8 cellular contexts compared by ENCODE assay signal in the genomic region with DNA sequence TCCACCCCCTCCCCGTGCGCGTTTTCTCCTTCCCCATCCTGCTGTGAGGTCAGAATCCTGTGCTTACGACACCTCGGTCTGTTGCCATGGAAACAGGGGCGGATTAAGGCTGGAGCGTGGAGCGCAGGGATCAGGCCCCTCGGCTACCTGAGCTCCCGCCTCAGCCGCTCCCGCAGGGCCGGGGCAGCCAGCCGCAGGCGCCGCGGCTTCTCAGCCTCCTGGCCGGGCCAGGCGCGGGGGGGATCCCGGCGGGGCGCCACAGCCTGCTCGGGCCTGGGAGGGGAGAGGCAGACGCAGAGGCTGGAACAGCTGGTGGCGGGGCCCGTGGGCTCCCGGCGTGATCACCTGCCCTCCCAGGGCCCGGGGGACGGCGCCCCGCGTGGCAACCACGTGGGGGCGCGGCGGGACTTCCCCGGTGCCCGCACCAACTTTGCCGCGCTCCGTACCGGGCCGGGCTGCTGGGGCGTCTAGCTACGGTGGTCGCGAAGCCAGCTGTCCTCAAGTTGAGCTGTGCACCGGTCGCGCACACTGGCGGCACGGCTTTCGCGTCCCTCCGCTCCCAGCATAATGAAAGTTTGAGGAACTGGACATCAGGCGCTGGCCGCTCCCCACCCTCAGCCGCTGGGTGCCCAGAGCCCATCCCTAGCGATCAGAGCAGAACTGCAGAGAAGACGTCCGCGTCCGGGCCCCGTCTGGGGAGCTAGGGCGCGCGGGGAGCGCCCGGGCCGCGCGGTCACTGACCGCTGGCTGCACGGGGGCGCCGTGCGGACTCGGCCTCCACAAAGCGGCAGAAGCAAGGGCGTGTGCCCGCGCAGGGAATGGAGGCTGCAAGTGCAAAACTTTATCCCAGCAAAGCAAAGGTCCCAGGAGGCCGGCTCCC. TPM values are rescaled to one million over a fixed set of nuclear protein-coding genes. Genes with fewer than 3 reads are reported as not detected.
A peak's percentile ranks its signal among the peaks of the same experiment; 100 is the strongest.
DNase-seq lines count a peak whose midpoint lies in the region; ATAC-seq and TF ChIP-seq lines count a peak whose summit lies in the region.

No MANE protein-coding gene starts in this region.

- H3F3A ChIP-seq in PC-9 (ENCODE audit: insufficient read depth, low read depth) = peaks cover 16% of the 10 kb centered on the region; the same call in 1 of the 2 replicates

- peaks cover 39% of the 10 kb centered on the region for H3K27me3 ChIP-seq in PC-9 (ENCODE audit: insufficient read depth, low read depth)
- peaks cover 46% of the 10 kb centered on the region for H3K27me3 ChIP-seq in brain microvascular endothelial cell (replicated peaks)

- no peaks in the 10 kb centered on the region for H3K9me2 ChIP-seq in PC-9 (ENCODE audit: insufficient read depth)

- H3K36me3 ChIP-seq in PC-9 (ENCODE audit: low read depth) (no peaks in the 10 kb centered on the region), brain microvascular endothelial cell (replicated peaks) (no peaks in the 10 kb centered on the region)

- BruUV-seq in PC-9 (replicated peaks; lab: Mats Ljungman, UMichigan) = no TSS peak

- intact Hi-C loops in PC-9 (cut with micrococcal nuclease; ENCODE audit: unreplicated experiment) = no loop called here

- H3K9me3 ChIP-seq in PC-9 (ENCODE audit: insufficient read depth, low read depth) = no peaks in the 10 kb centered on the region

- H3K4me1 ChIP-seq in PC-9 (replicated peaks; ENCODE audit: insufficient read depth) = peaks cover 7% of the 10 kb centered on the region; the same call in 1 of the 2 replicates

- POLR2A ChIA-PET in PC-9 (lab: Charles Lee; ENCODE audit: unreplicated experiment) = interaction anchor here (0.6 kb wide), 1 partner anchor 1220 kb away, joined by 10 read pairs; no protein-coding TSS in a partner anchor

- no peak overlapping the region for H2AFZ ChIP-seq in PC-9

- H3K27ac ChIP-seq in PC-9 = no peak overlapping the region
- H3K27ac ChIP-seq in brain microvascular endothelial cell = no peak overlapping the region

- TF ChIP-seq CTCF in PC-9 (conservative IDR thresholded peaks at IDR 0.05) = no peak
- no peak for TF ChIP-seq CTCF in brain microvascular endothelial cell (IDR thresholded peaks at IDR 0.05; ENCODE audit: low read depth, low read length, missing control alignments)

- H4K20me1 ChIP-seq in PC-9 (ENCODE audit: insufficient read depth) = no peaks in the 10 kb centered on the region

- H3K4me3 ChIP-seq in PC-9 = peak overlapping the region; percentile 68; the same call in 1 of the 2 replicates
- H3K4me3 ChIP-seq in brain microvascular endothelial cell (ENCODE audit: low read depth, low read length) = peak overlapping the region; percentile 24

- H3K79me2 ChIP-seq in PC-9 (ENCODE audit: low read depth) = no peaks in the 10 kb centered on the region

- CTCF ChIA-PET in PC-9 (lab: Charles Lee) = interaction anchor here (0.6 to 1.1 kb wide), 3 partner anchors 10 to 154 kb away, joined by 3 to 8 read pairs (median 3); no protein-coding TSS in a partner anchor

- DNase-seq in NCI-H2029 (lab: John Stamatoyannopoulos, UW) (peak; percentile 31), NCI-H2029 treated with DMSO at 0.1 percent for 48 hours (lab: John Stamatoyannopoulos, UW) (no peak), PC-9 (peak; percentile 34 to 35), brain microvascular endothelial cell (no peak), iPS-NIHi7 (ENCODE audit: extremely low spot score) (peak; percentile 90)
- peak; percentile 24 for DNase-seq in stimulated activated CD4-positive, alpha-beta T cell treated with anti-CD3 and anti-CD28 coated beads, Interleukin-4, amount 100 ng/mL, for 24 hours

- H3K4me2 ChIP-seq in PC-9 = peak overlapping the region; percentile 96

- ATAC-seq in GM21717 (IDR thresholded peaks at IDR 0.05; ENCODE audit: unreplicated experiment) (no peak), HG03521 (IDR thresholded peaks at IDR 0.05; ENCODE audit: unreplicated experiment) (no peak)

- in situ Hi-C loops in brain microvascular endothelial cell (cut with HindIII; ENCODE audit: low pct_ligation_motif_present, low sequenced_read_pairs) = no loop called here

RNA-seq across cellular contexts. Expression of a gene that starts 1.2 kb away (rescaled TPM):
- 0.13 and 0.35 TPM in 2 replicates for total RNA-seq in PC-9 (2021)

RNA-seq across cellular contexts. Expression of a gene that starts 6.0 kb away (rescaled TPM):
- total RNA-seq in PC-9 (2021) = 36.7 and 44.9 TPM in 2 replicates

RNA-seq across cellular contexts. Expression of a gene that starts 17.9 kb away (rescaled TPM):
- 34.4 and 35.4 TPM in 2 replicates for total RNA-seq in PC-9 (2021)

RNA-seq across cellular contexts. Expression of a gene that starts 31.0 kb away (rescaled TPM):
- total RNA-seq in PC-9 (2021) = 0.63 and 1.6 TPM in 2 replicates

Comparison
In these comparisons a context has a peak if more than half of its experiments do, and no peak if none do; other contexts are left out.
1. DNase-seq: peak in NCI-H2029 (single experiment), PC-9 (2 of 2), iPS-NIHi7 (single experiment) and stimulated activated CD4-positive, alpha-beta T cell treated with anti-CD3 and anti-CD28 coated beads, Interleukin-4, amount 100 ng/mL, for 24 hours (single experiment); none in NCI-H2029 treated with DMSO at 0.1 percent for 48 hours (single experiment) and brain microvascular endothelial cell (single experiment).